20 cellular contexts compared by ENCODE assay signal in genomic region chr1:67415041-67415440, GRCh38. TPM values are rescaled to one million over a fixed set of nuclear protein-coding genes. Genes with fewer than 3 reads are reported as not detected.
A peak's percentile ranks its signal among the peaks of the same experiment; 100 is the strongest.
DNase-seq lines count a peak whose midpoint lies in the region; ATAC-seq, FAIRE-seq and TF ChIP-seq lines count a peak whose summit lies in the region.
"Had no signal": no experiment of that assay in that cellular context is flagged by ENCODE, and none has a peak within 500 bp of the region (broad histone marks: within the 10 kb centered on the region; RNA-seq: fewer than 3 reads in every experiment).

No MANE protein-coding gene starts in this region.

- TF ChIP-seq RAD21 in K562 (CRISPR knock-in tag; conservative IDR thresholded peaks at IDR 0.05 in 1 of 2, IDR thresholded peaks at IDR 0.05 in 1 of 2): no peak

- peaks cover 21 to 76% of the 10 kb centered on the region in 2 donors for H3K36me3 Mint-ChIP-seq in activated naive CD4-positive, alpha-beta T cell treated with anti-CD3 and anti-CD28 coated beads, Interleukin-2, amount 50 U/mL, for 72 hours
- H3K36me3 Mint-ChIP-seq in T-helper 17 cell (ENCODE audit: low read depth): peaks cover 2% of the 10 kb centered on the region

- H3K9me3 ChIP-seq in T-helper 17 cell (ENCODE audit: control insufficient read depth, low read length, poor library complexity, severe bottlenecking) (no peaks in the 10 kb centered on the region), K562 (replicated peaks; ENCODE audit: control insufficient read depth, insufficient read depth, low read depth, low read length) (no peaks in the 10 kb centered on the region), gastrocnemius medialis (no peaks in the 10 kb centered on the region)
- H3K9me3 ChIP-seq: BE2C, Caco-2 had no signal

- H3K27ac ChIP-seq in K562 (ENCODE audit: extremely low read depth, low read depth, low read length) (no peak overlapping the region), gastrocnemius medialis (peak overlapping the region in 3 of 4 donors; percentile 44 to 61 (median 49))
- H3K27ac ChIP-seq: PC-9 had no signal

- intact Hi-C loops in K562 (cut with micrococcal nuclease) (no loop called here), gastrocnemius medialis (cut with DNase I; ENCODE audit: low total_unique reads) (no loop called here)

- in situ Hi-C loops in K562 (cut with MboI) (no loop called here), gastrocnemius medialis (cut with MboI; ENCODE audit: low sequenced_read_pairs in 4 of 4) (no loop called here)

- POLR2A ChIA-PET in K562 (lab: Yijun Ruan, JAX): interaction anchor here (0.9 to 4.2 kb wide), 4 partner anchors 11 to 17 kb away, joined by 3 to 35 read pairs (median 4); partner anchors contain the start of gene SERBP1

- TF ChIP-seq POLR2A in K562 (conservative IDR thresholded peaks at IDR 0.05) (no peak), gastrocnemius medialis (IDR thresholded peaks at IDR 0.05) (no peak)

- peaks cover 22% of the 10 kb centered on the region for H3K4me1 Mint-ChIP-seq in T-helper 17 cell

- DNase-seq in activated naive CD4-positive, alpha-beta T cell treated with anti-CD3 and anti-CD28 coated beads, Interleukin-2, amount 50 U/mL, for 72 hours (ENCODE audit: low spot score in 2 of 2): no peak
- no peak for DNase-seq in activated naive CD4-positive, alpha-beta T cell (lab: John Stamatoyannopoulos, UW)
- no peak for DNase-seq in T-helper 17 cell
- no peak for DNase-seq in K562 (ENCODE audit: extremely low read depth in 1 of 4, low spot score in 3 of 4)
- DNase-seq in gastrocnemius medialis: no peak
- DNase-seq in NCI-H1105 (lab: John Stamatoyannopoulos, UW): no peak
- DNase-seq in RPMI8226: no peak
- DNase-seq: BE2C, Caco-2, DMS 273 treated with DMSO at 0.1 percent for 48 hours, DMS79 treated with DMSO at 0.1 percent for 48 hours, H9, HFFc6, NCI-H1105 treated with DMSO at 0.1 percent for 48 hours, NCI-H2029 treated with DMSO at 0.1 percent for 48 hours, NCI-H226, NCI-H510A treated with DMSO at 0.1 percent for 48 hours, NCI-H748 treated with DMSO at 0.1 percent for 48 hours, PC-9 had no signal

- peaks cover 61% of the 10 kb centered on the region for H3K79me2 ChIP-seq in K562 (ENCODE audit: control insufficient read depth, insufficient read depth, low read length)

- H3K27ac Mint-ChIP-seq in activated naive CD4-positive, alpha-beta T cell treated with anti-CD3 and anti-CD28 coated beads, Interleukin-2, amount 50 U/mL, for 72 hours: peak overlapping the region; percentile 3 to 42
- H3K27ac Mint-ChIP-seq in T-helper 17 cell: peak overlapping the region; percentile 67
- H3K27ac Mint-ChIP-seq: HFFc6 had no signal

- H3K27me3 ChIP-seq in K562 (ENCODE audit: control insufficient read depth in 2 of 2, insufficient read depth in 2 of 2, low read length in 2 of 2): no peaks in the 10 kb centered on the region
- no peaks in the 10 kb centered on the region for H3K27me3 ChIP-seq in gastrocnemius medialis
- H3K27me3 ChIP-seq: BE2C had no signal

- no peak for TF ChIP-seq CTCF in K562 (IDR thresholded peaks at IDR 0.05 in 2 of 3, conservative IDR thresholded peaks at IDR 0.05 in 1 of 3; ENCODE audit: insufficient read depth in 2 of 3, low read depth in 1 of 3, low read length in 3 of 3)
- no peak for TF ChIP-seq CTCF in gastrocnemius medialis (IDR thresholded peaks at IDR 0.05 in 4 of 5, conservative IDR thresholded peaks at IDR 0.05 in 1 of 5)

- no peak overlapping the region for H2AFZ ChIP-seq in K562 (ENCODE audit: low read depth, low read length)
- H2AFZ ChIP-seq: PC-9 had no signal

- no peak overlapping the region for H3K4me3 ChIP-seq in K562
- H3K4me3 ChIP-seq in gastrocnemius medialis: no peak overlapping the region
- H3K4me3 ChIP-seq: PC-9 had no signal

- H3K36me3 ChIP-seq in K562 (ENCODE audit: control insufficient read depth, insufficient read depth, low read length) (peaks cover 96% of the 10 kb centered on the region), gastrocnemius medialis (peaks cover 0 to 87% of the 10 kb centered on the region in 2 donors)

- no peak overlapping the region for H3K9ac ChIP-seq in K562 (ENCODE audit: insufficient read depth in 1 of 2, low read depth in 2 of 2, low read length in 2 of 2)

- TF ChIP-seq EP300 in K562 (IDR thresholded peaks at IDR 0.05; ENCODE audit: low read length): no peak

- H3K9me3 Mint-ChIP-seq in activated naive CD4-positive, alpha-beta T cell treated with anti-CD3 and anti-CD28 coated beads, Interleukin-2, amount 50 U/mL, for 72 hours: no peaks in the 10 kb centered on the region
- H3K9me3 Mint-ChIP-seq: H9, HFFc6 had no signal

- no peak for FAIRE-seq in K562 (lab: Jason Lieb, UNC)

- H3K4me2 ChIP-seq in K562 (ENCODE audit: insufficient read depth, low read length): no peak overlapping the region
- H3K4me2 ChIP-seq: PC-9 had no signal

- no peak overlapping the region for H3K4me3 Mint-ChIP-seq in T-helper 17 cell
- H3K4me3 Mint-ChIP-seq: H9, HFFc6 had no signal

- CTCF ChIA-PET in K562 (lab: Yijun Ruan, JAX; ENCODE audit: low intra/inter-chr PET ratio): no interaction called here

- H3K4me1 ChIP-seq in K562 (replicated peaks in 1 of 2; ENCODE audit: control insufficient read depth in 2 of 2, insufficient read depth in 2 of 2, low read length in 2 of 2) (peaks cover 0 to 2% of the 10 kb centered on the region in 2 experiments; a peak in 1 of 5 replicates), gastrocnemius medialis (peaks cover 29 to 32% of the 10 kb centered on the region in 2 donors)
- H3K4me1 ChIP-seq: BE2C, Caco-2 had no signal

- WGBS in K562 (ENCODE audit: insufficient coverage, low coverage, missing lambda C conversion rate): 98% methylated on average over 5 of the region's 13 CpGs

- H3K27me3 Mint-ChIP-seq in T-helper 17 cell: no peaks in the 10 kb centered on the region

- no TSS peak for BruUV-seq in K562 (replicated peaks; lab: Mats Ljungman, UMichigan)

- H3K9me1 ChIP-seq in K562 (ENCODE audit: control insufficient read depth, insufficient read depth, low read length): peaks cover 3% of the 10 kb centered on the region

- ATAC-seq in activated naive CD4-positive, alpha-beta T cell treated with anti-CD3 and anti-CD28 coated beads, Interleukin-2, amount 50 U/mL, for 72 hours: no peak
- ATAC-seq in T-helper 17 cell (no peak), K562 (no peak), gastrocnemius medialis (no peak), HG03108 (IDR thresholded peaks at IDR 0.05; ENCODE audit: unreplicated experiment) (no peak)

- H4K20me1 ChIP-seq in K562 (replicated peaks; ENCODE audit: control insufficient read depth, insufficient read depth, low read length): peaks cover 24% of the 10 kb centered on the region; the same call in 1 of the 2 replicates

TF ChIP-seq in K562, 482 proteins besides CTCF, POLR2A, EP300 and RAD21:
- TF ChIP-seq BCOR (IDR thresholded peaks at IDR 0.05): no peak
- TF ChIP-seq RBFOX2 (IDR thresholded peaks at IDR 0.05; ENCODE audit: low read depth, low read length): peak; percentile 46; the same call in 1 of the 2 replicates

RNA-seq across cellular contexts. Expression of gene SERBP1, which starts 15.2 kb away (rescaled TPM):
- total RNA-seq in activated naive CD4-positive, alpha-beta T cell treated with anti-CD3 and anti-CD28 coated beads, Interleukin-2, amount 50 U/mL, for 72 hours: 100 to 1,000 TPM; 354 to 447 TPM
- total RNA-seq in T-helper 17 cell (100 to 1,000 TPM; 129 to 131 TPM), K562 (2014; rRNA removed) (656 and 761 TPM in 2 replicates), K562 (2014; rRNA removed; fragmentation: Illumina TruSeq; extraction: Trizol) (464 and 519 TPM in 2 replicates), K562 (2015; rRNA removed; fragmentation: Illumina TruSeq; extraction: Trizol) (523 and 537 TPM in 2 replicates), K562 (2021) (415 and 449 TPM in 2 replicates), gastrocnemius medialis (100 to 1,000 TPM; 249 to 353 (median 311) TPM)
- total RNA-seq in K562 (2011; cell fraction: chromatin; rRNA removed; ENCODE audit: low replicate concordance): 44.8 and 218 TPM in 2 replicates
- total RNA-seq in K562 (2011; cell fraction: nucleolus; rRNA removed): 38.5 and 46.2 TPM in 2 replicates
- total RNA-seq in K562 (2011; cell fraction: nucleoplasm; rRNA removed): 82.6 and 125 TPM in 2 replicates
- polyA plus RNA-seq in K562 (2011; rRNA removed) (295 and 420 TPM in 2 replicates), K562 (2014; fragmentation: Illumina TruSeq; extraction: Trizol) (492 and 549 TPM in 2 replicates), K562 (2014; fragmentation: Nextera tagmentation; extraction: Ambion mirVana) (10 to 100 TPM; 79.9 to 81.2 TPM), K562 (2014; rRNA removed) (494 and 522 TPM in 2 replicates)
- polyA plus RNA-seq in K562 (2011; cell fraction: cytosol; rRNA removed): 136 and 207 TPM in 2 replicates
- polyA plus RNA-seq in K562 (2011; cell fraction: nucleus; rRNA removed): 65.4 and 88.8 TPM in 2 replicates
- 218 and 429 TPM in 2 replicates for polyA plus RNA-seq in K562 (2012)
- 427 and 585 TPM in 2 replicates for polyA minus RNA-seq in K562 (2011; rRNA and poly(A)+ RNA removed)
- 185 and 239 TPM in 2 replicates for polyA minus RNA-seq in K562 (2011; cell fraction: cytosol; rRNA and poly(A)+ RNA removed)
- 63.4 and 107 TPM in 2 replicates for polyA minus RNA-seq in K562 (2011; cell fraction: nucleus; rRNA and poly(A)+ RNA removed)
